In the genomic region with DNA sequence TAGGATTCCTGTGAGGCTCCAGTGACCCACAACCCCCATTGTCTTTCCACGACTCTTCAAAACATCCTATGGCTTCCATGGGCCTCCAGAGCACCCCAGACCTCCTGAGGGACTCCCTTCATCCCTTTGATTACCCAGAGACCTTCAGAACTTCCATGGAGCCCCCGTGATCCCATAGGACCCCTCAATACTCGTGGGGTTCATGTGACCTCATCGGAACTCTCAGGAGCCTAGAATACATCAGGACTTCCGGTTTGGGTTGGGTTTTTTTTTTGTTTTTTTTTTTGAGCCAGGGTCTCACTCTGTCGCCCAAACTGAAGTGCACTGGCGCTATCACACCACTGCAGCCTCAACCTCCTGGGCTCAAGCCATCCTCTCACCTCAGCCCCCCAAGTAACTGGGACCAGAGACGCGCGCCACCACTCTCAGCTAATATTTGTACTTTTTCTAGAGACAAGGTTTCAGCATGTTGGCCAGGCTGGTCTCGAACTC, we compare ENCODE assay signal across 8 cellular contexts. TPM values are rescaled to one million over a fixed set of nuclear protein-coding genes. Genes with fewer than 3 reads are reported as not detected.
DNase-seq lines count a peak whose midpoint lies in the region; ATAC-seq and TF ChIP-seq lines count a peak whose summit lies in the region.

No MANE protein-coding gene starts in this region.

- H3K4me3 Mint-ChIP-seq in T-helper 17 cell = peak overlapping the region; percentile 96

- TF ChIP-seq CTCF in foreskin keratinocyte (conservative IDR thresholded peaks at IDR 0.05) = no peak

- no peaks in the 10 kb centered on the region for H3K27me3 Mint-ChIP-seq in T-helper 17 cell

- peaks cover 45% of the 10 kb centered on the region for H3K4me1 Mint-ChIP-seq in T-helper 17 cell

- no peaks in the 10 kb centered on the region for H3K27me3 ChIP-seq in foreskin keratinocyte

- peak overlapping the region; percentile 93 for H3K27ac ChIP-seq in foreskin keratinocyte
- peak overlapping the region; percentile 59 to 98 (median 95) for H3K27ac ChIP-seq in skin epidermis

- no peaks in the 10 kb centered on the region for H3K9me3 ChIP-seq in T-helper 17 cell (ENCODE audit: control insufficient read depth, low read length, poor library complexity, severe bottlenecking)

- H3K4me3 ChIP-seq in skin epidermis = peak overlapping the region; percentile 42 to 58 (median 53)

- peaks cover 4% of the 10 kb centered on the region for H3K36me3 Mint-ChIP-seq in T-helper 17 cell (ENCODE audit: low read depth)

- peak overlapping the region; percentile 99 for H3K27ac Mint-ChIP-seq in T-helper 17 cell

- peak; percentile 2 for ATAC-seq in GM19035 (IDR thresholded peaks at IDR 0.05; ENCODE audit: unreplicated experiment)
- no peak for ATAC-seq in T-helper 17 cell
- no peak for ATAC-seq in foreskin keratinocyte
- no peak for ATAC-seq in HG03442 (IDR thresholded peaks at IDR 0.05; ENCODE audit: unreplicated experiment)
- no peak for ATAC-seq in HG03432 (IDR thresholded peaks at IDR 0.05; ENCODE audit: unreplicated experiment)

- H3K4me1 ChIP-seq in foreskin keratinocyte = peaks cover 3% of the 10 kb centered on the region

- DNase-seq in T-helper 17 cell (no peak), foreskin keratinocyte (no peak), SHP77 (lab: John Stamatoyannopoulos, UW) (no peak)
- DNase-seq in activated CD4-positive, CD25-positive, alpha-beta regulatory T cell (lab: John Stamatoyannopoulos, UW) = no peak

RNA-seq across cellular contexts. Expression of a gene that starts 0.8 kb away (rescaled TPM):
- total RNA-seq in T-helper 17 cell (10 to 100 TPM; 34.8 to 38.0 TPM), foreskin keratinocyte (23.0 and 39.1 TPM in 2 replicates)
- polyA plus RNA-seq in foreskin keratinocyte = 26.5 and 36.7 TPM in 2 replicates

RNA-seq across cellular contexts. Expression of a gene that starts 2.2 kb away (rescaled TPM):
- total RNA-seq in T-helper 17 cell = 100 to 1,000 TPM; 147 to 150 TPM
- 83.6 and 92.8 TPM in 2 replicates for total RNA-seq in foreskin keratinocyte
- 86.7 and 92.5 TPM in 2 replicates for polyA plus RNA-seq in foreskin keratinocyte

RNA-seq across cellular contexts. Expression of a gene that starts 12.5 kb away (rescaled TPM):
- total RNA-seq in T-helper 17 cell (not detected), foreskin keratinocyte (not detected in 2 replicates)
- 0.04 TPM in 1 of 2 replicates, not detected in the other for polyA plus RNA-seq in foreskin keratinocyte

RNA-seq across cellular contexts. Expression of a gene that starts 20.2 kb away (rescaled TPM):
- total RNA-seq in T-helper 17 cell (100 to 1,000 TPM; 349 to 455 TPM), foreskin keratinocyte (6.0 TPM in 2 replicates)
- 9.3 and 10.6 TPM in 2 replicates for polyA plus RNA-seq in foreskin keratinocyte

RNA-seq across cellular contexts. Expression of a gene that starts 28.6 kb away (rescaled TPM):
- total RNA-seq in T-helper 17 cell = not detected
- not detected in 2 replicates for total RNA-seq in foreskin keratinocyte
- polyA plus RNA-seq in foreskin keratinocyte = not detected in 2 replicates
